8 cellular contexts compared by ENCODE assay signal in the genomic region with DNA sequence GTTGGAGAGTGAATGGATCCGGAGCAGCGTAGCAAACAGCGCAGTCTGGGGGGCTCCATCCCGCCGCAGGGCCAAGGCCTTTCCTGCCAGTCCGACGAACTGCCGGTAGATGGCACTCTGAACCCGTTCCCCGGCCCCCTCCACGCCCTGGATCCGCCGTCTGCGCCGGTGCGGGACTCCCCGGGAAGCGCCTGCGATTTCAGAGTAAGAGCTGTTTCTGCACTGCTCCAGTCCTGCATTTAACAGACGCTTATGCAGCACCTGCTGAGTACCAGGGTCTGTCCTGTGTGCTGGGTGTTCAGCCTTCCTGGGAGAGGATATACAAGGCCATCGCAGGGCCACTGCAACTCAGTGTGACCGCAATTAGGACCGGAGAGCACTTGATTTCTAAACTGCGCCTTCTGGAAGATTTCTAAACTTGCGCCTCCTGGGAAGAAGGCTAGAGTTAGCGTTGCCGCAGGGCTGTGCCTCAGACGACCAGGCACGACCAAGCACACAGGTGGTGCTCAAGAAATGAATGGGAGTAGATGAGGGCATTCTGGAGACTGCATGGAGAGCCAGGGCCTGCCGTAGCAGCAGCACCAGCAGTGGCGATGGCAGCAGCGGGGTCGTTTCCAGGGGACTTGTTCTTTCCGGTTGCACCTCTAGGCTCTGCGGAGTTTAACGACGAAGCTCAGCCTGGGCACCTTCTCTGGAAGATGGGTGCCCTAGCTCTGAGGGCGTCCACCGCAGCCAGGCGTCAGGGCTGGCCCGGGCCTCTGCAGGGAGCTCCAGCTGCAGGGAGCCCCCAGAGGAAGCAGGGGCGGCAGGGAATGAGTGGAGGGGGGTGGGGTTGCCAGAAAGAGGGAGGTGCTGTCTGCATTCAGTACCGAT. TPM values are rescaled to one million over a fixed set of nuclear protein-coding genes. Genes with fewer than 3 reads are reported as not detected.
DNase-seq lines count a peak whose midpoint lies in the region; ATAC-seq and TF ChIP-seq lines count a peak whose summit lies in the region.

No MANE protein-coding gene starts in this region.

- H3K4me1 ChIP-seq in colonic mucosa (no peaks in the 10 kb centered on the region), liver (ENCODE audit: control insufficient read depth in 4 of 4, insufficient read depth in 4 of 4, low read length in 3 of 4) (peaks cover 0 to 6% (median 4%) of the 10 kb centered on the region in 4 donors)

- ATAC-seq in HG02852 (IDR thresholded peaks at IDR 0.05; ENCODE audit: unreplicated experiment) = peak; percentile 82
- no peak for ATAC-seq in GM18520 (IDR thresholded peaks at IDR 0.05; ENCODE audit: unreplicated experiment)

- intact Hi-C loops in colonic mucosa (cut with DNase I) = loop anchor here (10.0 kb wide), 1 partner anchor 358 kb away; no protein-coding TSS in a partner anchor

- WGBS in liver = 16% methylated on average over 43 of the region's 43 CpGs

- no peaks in the 10 kb centered on the region for H3K36me3 ChIP-seq in colonic mucosa
- no peaks in the 10 kb centered on the region for H3K36me3 ChIP-seq in liver (ENCODE audit: control insufficient read depth in 4 of 4, insufficient read depth in 3 of 4, low read depth in 1 of 4, low read length in 3 of 4)

- H3K27me3 ChIP-seq in colonic mucosa (no peaks in the 10 kb centered on the region), liver (ENCODE audit: control insufficient read depth in 4 of 4, insufficient read depth in 4 of 4, low read length in 3 of 4) (peaks cover 0 to 10% (median 2%) of the 10 kb centered on the region in 4 donors)

- no peak overlapping the region for H3K9ac ChIP-seq in colonic mucosa (ENCODE audit: low read depth in 2 of 2, low read length in 2 of 2)
- H3K9ac ChIP-seq in liver (ENCODE audit: low read depth in 1 of 2, low read length in 2 of 2) = no peak overlapping the region

- peak; percentile 86 to 89 for TF ChIP-seq RAD21 in liver (IDR thresholded peaks at IDR 0.05)

- H3K9me3 ChIP-seq in colonic mucosa = no peaks in the 10 kb centered on the region
- H3K9me3 ChIP-seq in liver (ENCODE audit: control insufficient read depth in 4 of 4, low read length in 3 of 4) = no peaks in the 10 kb centered on the region

- TF ChIP-seq CTCF in GM12872 (IDR thresholded peaks at IDR 0.05; ENCODE audit: insufficient read depth, low read depth, low read length) = peak; percentile 84
- TF ChIP-seq CTCF in colonic mucosa (IDR thresholded peaks at IDR 0.05) = peak; percentile 75
- peak; percentile 82 for TF ChIP-seq CTCF in liver (IDR thresholded peaks at IDR 0.05; ENCODE audit: low read depth, low read length, missing input control)

- DNase-seq in NCI-H2227 (lab: John Stamatoyannopoulos, UW; ENCODE audit: unreplicated experiment) (peak; percentile 85), colonic mucosa (peak; percentile 66)
- DNase-seq in activated CD4-positive, alpha-beta T cell treated with anti-CD3 and anti-CD28 coated beads for 48 hours = peak; percentile 86
- DNase-seq in stimulated activated CD4-positive, alpha-beta T cell treated with anti-CD3 and anti-CD28 coated beads, Interleukin-4, amount 100 ng/mL, for 48 hours (ENCODE audit: low read depth in 2 of 2) = peak; percentile 59 to 66

- H3K4me3 ChIP-seq in colonic mucosa = no peak overlapping the region
- H3K4me3 ChIP-seq in liver (ENCODE audit: low read depth in 1 of 3, low read length in 3 of 3) = no peak overlapping the region

- no peak overlapping the region for H3K27ac ChIP-seq in colonic mucosa
- H3K27ac ChIP-seq in liver (ENCODE audit: low read depth in 1 of 2, low read length in 2 of 2) = no peak overlapping the region

TF ChIP-seq in liver, 16 proteins besides CTCF, POLR2A, EP300 and RAD21:
- TF ChIP-seq, protein P1, sequence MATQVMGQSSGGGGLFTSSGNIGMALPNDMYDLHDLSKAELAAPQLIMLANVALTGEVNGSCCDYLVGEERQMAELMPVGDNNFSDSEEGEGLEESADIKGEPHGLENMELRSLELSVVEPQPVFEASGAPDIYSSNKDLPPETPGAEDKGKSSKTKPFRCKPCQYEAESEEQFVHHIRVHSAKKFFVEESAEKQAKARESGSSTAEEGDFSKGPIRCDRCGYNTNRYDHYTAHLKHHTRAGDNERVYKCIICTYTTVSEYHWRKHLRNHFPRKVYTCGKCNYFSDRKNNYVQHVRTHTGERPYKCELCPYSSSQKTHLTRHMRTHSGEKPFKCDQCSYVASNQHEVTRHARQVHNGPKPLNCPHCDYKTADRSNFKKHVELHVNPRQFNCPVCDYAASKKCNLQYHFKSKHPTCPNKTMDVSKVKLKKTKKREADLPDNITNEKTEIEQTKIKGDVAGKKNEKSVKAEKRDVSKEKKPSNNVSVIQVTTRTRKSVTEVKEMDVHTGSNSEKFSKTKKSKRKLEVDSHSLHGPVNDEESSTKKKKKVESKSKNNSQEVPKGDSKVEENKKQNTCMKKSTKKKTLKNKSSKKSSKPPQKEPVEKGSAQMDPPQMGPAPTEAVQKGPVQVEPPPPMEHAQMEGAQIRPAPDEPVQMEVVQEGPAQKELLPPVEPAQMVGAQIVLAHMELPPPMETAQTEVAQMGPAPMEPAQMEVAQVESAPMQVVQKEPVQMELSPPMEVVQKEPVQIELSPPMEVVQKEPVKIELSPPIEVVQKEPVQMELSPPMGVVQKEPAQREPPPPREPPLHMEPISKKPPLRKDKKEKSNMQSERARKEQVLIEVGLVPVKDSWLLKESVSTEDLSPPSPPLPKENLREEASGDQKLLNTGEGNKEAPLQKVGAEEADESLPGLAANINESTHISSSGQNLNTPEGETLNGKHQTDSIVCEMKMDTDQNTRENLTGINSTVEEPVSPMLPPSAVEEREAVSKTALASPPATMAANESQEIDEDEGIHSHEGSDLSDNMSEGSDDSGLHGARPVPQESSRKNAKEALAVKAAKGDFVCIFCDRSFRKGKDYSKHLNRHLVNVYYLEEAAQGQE (IDR thresholded peaks at IDR 0.05) = no peak
- TF ChIP-seq FOXA1 (IDR thresholded peaks at IDR 0.05) (no peak), NR2F2 (IDR thresholded peaks at IDR 0.05) (no peak), RXRA (IDR thresholded peaks at IDR 0.05) (no peak), SP1 (IDR thresholded peaks at IDR 0.05) (no peak), YY1 (IDR thresholded peaks at IDR 0.05) (no peak), EGR1 (IDR thresholded peaks at IDR 0.05; ENCODE audit: low read depth in 2 of 2) (no peak), JUND (IDR thresholded peaks at IDR 0.05) (no peak), FOXA2 (IDR thresholded peaks at IDR 0.05) (no peak), MAX (IDR thresholded peaks at IDR 0.05) (no peak), GABPA (IDR thresholded peaks at IDR 0.05 in 1 of 2, conservative IDR thresholded peaks at IDR 0.05 in 1 of 2) (no peak), HNF4G (IDR thresholded peaks at IDR 0.05) (no peak), ATF3 (IDR thresholded peaks at IDR 0.05) (no peak), TAF1 (conservative IDR thresholded peaks at IDR 0.05) (no peak), ZBTB33 (IDR thresholded peaks at IDR 0.05) (no peak), HNF4A (conservative IDR thresholded peaks at IDR 0.05) (no peak)

RNA-seq across cellular contexts. Expression of gene TIFAB, which starts 14.3 kb away (rescaled TPM):
- total RNA-seq in colonic mucosa (under 1 TPM; 0.07 to 0.42 TPM), liver (under 1 TPM in 1 of 2 donors, not detected in 1; 0.47 TPM)
- under 1 TPM in 1 of 2 donors, not detected in 1; 0.02 TPM for polyA plus RNA-seq in liver

RNA-seq across cellular contexts. Expression of gene DCANP1, which starts 19.3 kb away (rescaled TPM):
- total RNA-seq in colonic mucosa (not detected), liver (under 1 TPM in 1 of 2 donors, not detected in 1; 0.05 TPM)
- polyA plus RNA-seq in liver = not detected
